In the genomic region with DNA sequence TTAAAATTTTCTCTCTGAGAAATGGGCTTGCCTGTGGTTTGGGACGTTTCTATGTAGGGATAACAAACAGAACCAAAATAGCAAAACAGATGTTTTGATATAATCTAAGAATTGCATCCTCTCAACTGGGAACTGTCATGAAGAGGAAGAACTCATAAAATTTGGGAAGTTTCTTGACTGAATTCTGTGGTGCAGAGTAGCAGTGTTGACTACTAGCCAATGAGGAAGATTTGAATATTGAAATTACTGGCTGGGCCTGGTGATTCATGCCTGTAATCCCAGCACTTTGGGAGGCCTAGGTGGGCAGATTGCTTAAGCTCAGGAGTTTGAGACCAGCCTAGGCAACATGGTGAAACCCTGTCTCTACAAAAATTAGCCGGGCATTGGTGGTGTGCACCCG, we compare ENCODE assay signal across 9 cellular contexts. TPM values are rescaled to one million over a fixed set of nuclear protein-coding genes. Genes with fewer than 3 reads are reported as not detected.
DNase-seq lines count a peak whose midpoint lies in the region; ATAC-seq and TF ChIP-seq lines count a peak whose summit lies in the region.
"Had no signal": no experiment of that assay in that cellular context is flagged by ENCODE, and none has a peak within 500 bp of the region (broad histone marks: within the 10 kb centered on the region; RNA-seq: fewer than 3 reads in every experiment).

No MANE protein-coding gene starts in this region.

- H3K4me1 ChIP-seq in Loucy (ENCODE audit: insufficient read depth, low read length, poor library complexity, severe bottlenecking): peaks cover 44% of the 10 kb centered on the region

- peak overlapping the region; percentile 85 for H3K27ac Mint-ChIP-seq in CD4-positive, alpha-beta T cell
- peak overlapping the region; percentile 66 to 81 (median 76) for H3K27ac Mint-ChIP-seq in nephron

- no peak for ATAC-seq in CD4-positive, alpha-beta T cell (ENCODE audit: poor library complexity)
- ATAC-seq in HG03280 (IDR thresholded peaks at IDR 0.05; ENCODE audit: unreplicated experiment): no peak

- POLR2A ChIA-PET in CD4-positive, alpha-beta T cell (lab: Charles Lee): interaction anchor here (1.1 to 2.0 kb wide), 9 partner anchors 8 to 391 kb away, joined by 3 to 21 read pairs (median 7); a partner anchor contains a TSS

- H3K9me3 ChIP-seq in CD4-positive, alpha-beta T cell (ENCODE audit: control insufficient read depth, low read length): no peaks in the 10 kb centered on the region
- H3K9me3 ChIP-seq in Loucy (ENCODE audit: insufficient read depth, low read depth, low read length): no peaks in the 10 kb centered on the region

- no peaks in the 10 kb centered on the region for H3K9me2 ChIP-seq in Loucy (replicated peaks; ENCODE audit: low read depth, low read length)

- H3K9ac ChIP-seq in Loucy (ENCODE audit: low read depth, low read length, poor library complexity, severe bottlenecking): peak overlapping the region; percentile 39

- H3F3A ChIP-seq in Loucy (ENCODE audit: low read depth): 0 out of 2 replicates have a peak, but pooled peaks cover 2% of the 10 kb centered on the region

- intact Hi-C loops in CD4-positive, alpha-beta T cell (cut with DNase I, micrococcal nuclease): loop anchor here in 1 of 2 experiments (5.0 kb wide), 3 partner anchors 40 to 150 kb away; a partner anchor contains a TSS

- peaks cover 47% of the 10 kb centered on the region for H3K36me3 Mint-ChIP-seq in CD4-positive, alpha-beta T cell (ENCODE audit: low read depth)
- H3K36me3 Mint-ChIP-seq in nephron (ENCODE audit: low read depth): peaks cover 49% of the 10 kb centered on the region

- H3K4me2 ChIP-seq in Loucy (ENCODE audit: low read depth, low read length, poor library complexity, severe bottlenecking): peak overlapping the region; percentile 72

- H4K20me1 ChIP-seq in Loucy (ENCODE audit: insufficient read depth, low read length, poor library complexity, severe bottlenecking): peaks cover 30% of the 10 kb centered on the region

- H3K9me3 Mint-ChIP-seq in CD4-positive, alpha-beta T cell: no peaks in the 10 kb centered on the region
- no peaks in the 10 kb centered on the region for H3K9me3 Mint-ChIP-seq in nephron

- peaks cover 87% of the 10 kb centered on the region for H3K79me2 ChIP-seq in Loucy (ENCODE audit: insufficient read depth, low read length)

- H3K4me1 Mint-ChIP-seq in CD4-positive, alpha-beta T cell (ENCODE audit: low read depth): peaks cover 87% of the 10 kb centered on the region
- H3K4me1 Mint-ChIP-seq in nephron: peaks cover 76% of the 10 kb centered on the region

- no peaks in the 10 kb centered on the region for H3K27me3 Mint-ChIP-seq in CD4-positive, alpha-beta T cell
- no peaks in the 10 kb centered on the region for H3K27me3 Mint-ChIP-seq in nephron (ENCODE audit: low read depth)

- H3K27ac ChIP-seq in CD4-positive, alpha-beta T cell (ENCODE audit: low read depth, low read length): peak overlapping the region; percentile 60
- H3K27ac ChIP-seq in cingulate gyrus (ENCODE audit: low read depth, low read length): peak overlapping the region; percentile 93

- H3K36me3 ChIP-seq in Loucy (ENCODE audit: insufficient read depth, low read length): peaks cover 40% of the 10 kb centered on the region; the same call in 1 of the 2 replicates

- H3K27me3 ChIP-seq in CD4-positive, alpha-beta T cell (ENCODE audit: control insufficient read depth, insufficient read depth, low read length): no peaks in the 10 kb centered on the region
- H3K27me3 ChIP-seq in Loucy (ENCODE audit: insufficient read depth, low read length, poor library complexity, severe bottlenecking): no peaks in the 10 kb centered on the region

- H3K4me3 Mint-ChIP-seq in CD4-positive, alpha-beta T cell: peak overlapping the region; percentile 60
- no peak overlapping the region for H3K4me3 Mint-ChIP-seq in nephron

- DNase-seq in CD4-positive, alpha-beta T cell: no peak
- DNase-seq in mucosa of gallbladder (ENCODE audit: low spot score) (no peak), NCI-H748 (lab: John Stamatoyannopoulos, UW; ENCODE audit: unreplicated experiment) (no peak), T1000 (lab: John Stamatoyannopoulos, UW) (no peak)
- DNase-seq: NCI-H526 treated with DMSO at 0.1 percent for 48 hours had no signal

- H3K4me3 ChIP-seq in Loucy (ENCODE audit: low read length, poor library complexity, severe bottlenecking): peak overlapping the region; percentile 6

- no peak overlapping the region for H2AFZ ChIP-seq in Loucy (ENCODE audit: low read length)

- TF ChIP-seq CTCF in CD4-positive, alpha-beta T cell (IDR thresholded peaks at IDR 0.05): no peak
- TF ChIP-seq CTCF in Loucy (conservative IDR thresholded peaks at IDR 0.05; ENCODE audit: low read length) (no peak), nephron (IDR thresholded peaks at IDR 0.05; ENCODE audit: unreplicated experiment in 3 of 3) (no peak)

- CTCF ChIA-PET in CD4-positive, alpha-beta T cell (lab: Charles Lee): interaction anchor here (0.6 to 1.1 kb wide), 2 partner anchors 14 to 17 kb away, joined by 3 read pairs; no protein-coding TSS in a partner anchor

RNA-seq across cellular contexts. Expression of a gene that starts 42.2 kb away (rescaled TPM):
- total RNA-seq in CD4-positive, alpha-beta T cell: 10 to 100 TPM; 62.4 to 65.3 TPM
- total RNA-seq in mucosa of gallbladder: 36.3 TPM
